ENCODE assay signal across 8 cellular contexts in the genomic region with DNA sequence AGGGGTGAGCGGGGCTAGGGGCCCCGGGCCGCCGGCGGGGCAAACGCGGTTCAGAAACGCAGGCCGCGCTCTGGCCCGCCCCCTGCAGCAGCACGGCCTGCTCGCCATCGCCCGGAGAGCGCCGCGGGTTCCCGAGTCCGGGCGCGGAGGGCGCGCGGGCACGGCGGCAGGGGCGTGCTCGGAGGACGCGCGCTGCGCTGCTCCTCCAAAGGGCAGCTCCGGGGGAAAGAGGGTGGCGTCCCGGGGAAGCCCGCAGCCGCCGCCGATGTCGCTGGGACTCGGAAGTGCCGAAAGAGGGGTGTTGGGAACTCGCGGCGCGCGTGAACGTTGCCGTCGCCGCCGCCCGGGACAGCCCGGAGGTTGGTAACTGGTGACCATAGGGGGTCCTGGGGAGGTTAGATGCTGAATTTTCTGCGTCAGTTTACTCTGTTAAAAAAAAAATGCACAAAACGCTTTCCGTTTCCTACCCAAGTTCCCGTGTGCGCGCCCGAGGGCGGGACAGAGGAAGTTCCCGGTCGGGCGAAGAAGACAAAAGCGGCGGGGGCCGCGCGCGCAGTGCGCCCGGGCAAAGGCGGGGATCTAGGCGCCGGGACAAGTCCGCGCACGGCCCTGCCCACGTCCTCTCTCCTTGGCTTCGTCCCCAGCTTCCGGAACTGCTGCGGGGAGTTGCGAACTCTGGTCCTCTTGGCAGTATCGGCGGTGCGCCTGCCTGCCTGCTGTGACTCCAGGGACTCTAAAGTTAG. TPM values are rescaled to one million over a fixed set of nuclear protein-coding genes. Genes with fewer than 3 reads are reported as not detected.
DNase-seq lines count a peak whose midpoint lies in the region; ATAC-seq and TF ChIP-seq lines count a peak whose summit lies in the region.

A gene (plus strand): TSS at position 157 of the 743 bp plus-strand sequence. CDS start 20,074 bp downstream, outside the sequence.

- ATAC-seq in GM18870 (IDR thresholded peaks at IDR 0.05; ENCODE audit: unreplicated experiment) (peak; percentile 26), HG03095 (IDR thresholded peaks at IDR 0.05; ENCODE audit: unreplicated experiment) (peak; percentile 42)

- peaks cover 34% of the 10 kb centered on the region for H3K4me1 Mint-ChIP-seq in activated CD4-positive, alpha-beta T cell treated with anti-CD3 and anti-CD28 coated beads, Interleukin-2, amount 10 ng/mL, durations not matched to agents 24 days and 14 days

- DNase-seq in AG09319 (ENCODE audit: extremely low read depth, low read depth) (peak; percentile 55), NCI-H2171 treated with DMSO at 0.1 percent for 48 hours (lab: John Stamatoyannopoulos, UW) (peak; percentile 84), dermis microvascular lymphatic vessel endothelial cell (ENCODE audit: low read depth in 2 of 2) (peak; percentile 30 to 63)
- DNase-seq in activated CD4-positive, alpha-beta T cell treated with anti-CD3 and anti-CD28 coated beads, Interleukin-2, amount 10 ng/mL, durations not matched to agents 24 days and 14 days, result peak; percentile 91
- peak; percentile 37 to 57 for DNase-seq in stimulated activated CD4-positive, alpha-beta T cell treated with anti-CD3 and anti-CD28 coated beads, Interleukin-4, amount 100 ng/mL, for 4 hours

- H3K9me3 Mint-ChIP-seq in activated CD4-positive, alpha-beta T cell treated with anti-CD3 and anti-CD28 coated beads, Interleukin-2, amount 10 ng/mL, durations not matched to agents 24 days and 14 days, result no peaks in the 10 kb centered on the region

- TF ChIP-seq CTCF in AG09319 (IDR thresholded peaks at IDR 0.05; ENCODE audit: low read depth, low read length) (peak; percentile 8; the same call in 1 of the 2 replicates), liver (IDR thresholded peaks at IDR 0.05; ENCODE audit: low read depth, low read length, missing input control) (no peak)

- intact Hi-C loops in activated CD4-positive, alpha-beta T cell treated with anti-CD3 and anti-CD28 coated beads, Interleukin-2, amount 10 ng/mL, durations not matched to agents 24 days and 14 days (cut with micrococcal nuclease), result loop anchor here (1.0 to 2.0 kb wide), 2 partner anchors 46 to 930 kb away; a partner anchor contains a TSS

- H3K9me3 ChIP-seq in liver (ENCODE audit: control insufficient read depth in 4 of 4, low read length in 3 of 4), result no peaks in the 10 kb centered on the region

- peak within 1 kb of the TSS; percentile 76 to 77 for H3K9ac ChIP-seq in liver (ENCODE audit: low read depth in 1 of 2, low read length in 2 of 2)

- H3K27ac ChIP-seq in liver (ENCODE audit: low read depth in 1 of 2, low read length in 2 of 2), result peak within 1 kb of the TSS; percentile 75 to 87

- H3K36me3 ChIP-seq in liver (ENCODE audit: control insufficient read depth in 4 of 4, insufficient read depth in 3 of 4, low read depth in 1 of 4, low read length in 3 of 4), result no peaks in the 10 kb centered on the region

- WGBS in liver, result under 1% methylated on average over 88 of the region's 88 CpGs

- H3K4me3 Mint-ChIP-seq in activated CD4-positive, alpha-beta T cell treated with anti-CD3 and anti-CD28 coated beads, Interleukin-2, amount 10 ng/mL, durations not matched to agents 24 days and 14 days, result peak within 1 kb of the TSS; percentile 96

- TF ChIP-seq RAD21 in liver (IDR thresholded peaks at IDR 0.05), result no peak

- peak within 1 kb of the TSS; percentile 96 for H3K27ac Mint-ChIP-seq in activated CD4-positive, alpha-beta T cell treated with anti-CD3 and anti-CD28 coated beads, Interleukin-2, amount 10 ng/mL, durations not matched to agents 24 days and 14 days

- no peaks in the 10 kb centered on the region for H3K36me3 Mint-ChIP-seq in activated CD4-positive, alpha-beta T cell treated with anti-CD3 and anti-CD28 coated beads, Interleukin-2, amount 10 ng/mL, durations not matched to agents 24 days and 14 days (ENCODE audit: low read depth)

- H3K4me1 ChIP-seq in liver (ENCODE audit: control insufficient read depth in 4 of 4, insufficient read depth in 4 of 4, low read length in 3 of 4), result peaks cover 0 to 18% (median 12%) of the 10 kb centered on the region in 4 donors

- H3K4me3 ChIP-seq in liver (ENCODE audit: low read depth in 1 of 3, low read length in 3 of 3), result peak within 1 kb of the TSS; percentile 51 to 87 (median 76)

- peaks cover 16% of the 10 kb centered on the region for H3K27me3 Mint-ChIP-seq in activated CD4-positive, alpha-beta T cell treated with anti-CD3 and anti-CD28 coated beads, Interleukin-2, amount 10 ng/mL, durations not matched to agents 24 days and 14 days

- no peaks in the 10 kb centered on the region for H3K27me3 ChIP-seq in liver (ENCODE audit: control insufficient read depth in 4 of 4, insufficient read depth in 4 of 4, low read length in 3 of 4)

TF ChIP-seq in liver, 16 proteins besides CTCF, POLR2A, EP300 and RAD21:
- TF ChIP-seq, protein P1, sequence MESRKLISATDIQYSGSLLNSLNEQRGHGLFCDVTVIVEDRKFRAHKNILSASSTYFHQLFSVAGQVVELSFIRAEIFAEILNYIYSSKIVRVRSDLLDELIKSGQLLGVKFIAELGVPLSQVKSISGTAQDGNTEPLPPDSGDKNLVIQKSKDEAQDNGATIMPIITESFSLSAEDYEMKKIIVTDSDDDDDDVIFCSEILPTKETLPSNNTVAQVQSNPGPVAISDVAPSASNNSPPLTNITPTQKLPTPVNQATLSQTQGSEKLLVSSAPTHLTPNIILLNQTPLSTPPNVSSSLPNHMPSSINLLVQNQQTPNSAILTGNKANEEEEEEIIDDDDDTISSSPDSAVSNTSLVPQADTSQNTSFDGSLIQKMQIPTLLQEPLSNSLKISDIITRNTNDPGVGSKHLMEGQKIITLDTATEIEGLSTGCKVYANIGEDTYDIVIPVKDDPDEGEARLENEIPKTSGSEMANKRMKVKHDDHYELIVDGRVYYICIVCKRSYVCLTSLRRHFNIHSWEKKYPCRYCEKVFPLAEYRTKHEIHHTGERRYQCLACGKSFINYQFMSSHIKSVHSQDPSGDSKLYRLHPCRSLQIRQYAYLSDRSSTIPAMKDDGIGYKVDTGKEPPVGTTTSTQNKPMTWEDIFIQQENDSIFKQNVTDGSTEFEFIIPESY (IDR thresholded peaks at IDR 0.05), result peak; percentile 18
- TF ChIP-seq GABPA (IDR thresholded peaks at IDR 0.05 in 1 of 2, conservative IDR thresholded peaks at IDR 0.05 in 1 of 2), result peak in 1 of 2 donors; percentile 64
- TF ChIP-seq TAF1 (conservative IDR thresholded peaks at IDR 0.05), result no peak
- TF ChIP-seq EGR1 (IDR thresholded peaks at IDR 0.05; ENCODE audit: low read depth in 2 of 2), result peak in 1 of 2 donors; percentile 83
- TF ChIP-seq, protein P2, sequence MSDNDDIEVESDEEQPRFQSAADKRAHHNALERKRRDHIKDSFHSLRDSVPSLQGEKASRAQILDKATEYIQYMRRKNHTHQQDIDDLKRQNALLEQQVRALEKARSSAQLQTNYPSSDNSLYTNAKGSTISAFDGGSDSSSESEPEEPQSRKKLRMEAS (IDR thresholded peaks at IDR 0.05), result peak; percentile 63
- no peak for TF ChIP-seq JUND (IDR thresholded peaks at IDR 0.05)
- TF ChIP-seq YY1 (IDR thresholded peaks at IDR 0.05), result peak; percentile 65
- peak; percentile 15 to 19 for TF ChIP-seq RXRA (IDR thresholded peaks at IDR 0.05)
- TF ChIP-seq SP1 (IDR thresholded peaks at IDR 0.05), result peak; percentile 48

RNA-seq across cellular contexts. Expression of the gene that starts here (rescaled TPM):
- 0.47 and 0.69 TPM in 2 replicates for total RNA-seq in activated CD4-positive, alpha-beta T cell treated with anti-CD3 and anti-CD28 coated beads, Interleukin-2, amount 10 ng/mL, durations not matched to agents 24 days and 14 days
- total RNA-seq in dermis microvascular lymphatic vessel endothelial cell, result 1.0 and 1.8 TPM in 2 replicates
- total RNA-seq in liver, result 1 to 10 TPM; 1.7 to 2.2 TPM
- polyA plus RNA-seq in liver, result 1 to 10 TPM; 1.3 to 1.5 TPM

Comparison
In these comparisons a context has a peak if more than half of its experiments do, and no peak if none do; other contexts are left out.
1. Peak in every context shown above with its lines: DNase-seq, ATAC-seq, H3K4me3 ChIP-seq and H3K27ac ChIP-seq.
2. Peak in DNase-seq in activated CD4-positive, alpha-beta T cell treated with anti-CD3 and anti-CD28 coated beads, Interleukin-2, amount 10 ng/mL, durations not matched to agents 24 days and 14 days; RNA of the gene not detected or under 1 TPM.